ENCODE assay signal across 14 cellular contexts in the genomic region with DNA sequence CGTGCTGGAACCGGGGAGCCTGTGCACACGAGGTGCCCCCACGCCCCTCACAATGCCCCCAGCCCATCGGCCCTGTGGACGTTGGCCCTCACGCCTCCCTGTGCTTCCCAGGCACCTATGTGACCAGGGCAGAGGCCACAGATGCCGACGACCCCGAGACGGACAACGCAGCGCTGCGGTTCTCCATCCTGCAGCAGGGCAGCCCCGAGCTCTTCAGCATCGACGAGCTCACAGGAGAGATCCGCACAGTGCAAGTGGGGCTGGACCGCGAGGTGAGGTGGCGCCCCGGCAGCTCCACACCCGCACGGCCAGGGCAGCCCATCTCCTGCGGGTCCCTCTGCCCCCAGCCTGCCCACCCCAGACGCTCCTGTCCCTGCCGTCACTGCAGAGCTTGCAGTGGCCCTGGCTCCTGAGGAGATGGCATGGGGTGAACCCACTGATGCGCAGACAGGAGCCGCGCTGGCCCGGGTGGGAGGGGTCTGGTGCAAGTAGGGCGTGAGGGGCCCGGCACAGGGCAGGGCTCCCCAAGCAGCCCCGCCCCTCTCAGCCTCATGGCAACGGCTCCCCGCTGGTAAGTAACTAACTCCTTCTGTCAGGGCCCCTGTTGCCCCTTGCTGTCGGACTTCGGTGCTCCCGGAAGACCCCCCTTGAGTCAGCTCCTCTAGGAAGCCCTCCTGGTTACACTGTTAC. TPM values are rescaled to one million over a fixed set of nuclear protein-coding genes. Genes with fewer than 3 reads are reported as not detected.
DNase-seq lines count a peak whose midpoint lies in the region; ATAC-seq and TF ChIP-seq lines count a peak whose summit lies in the region.
"Had no signal": no experiment of that assay in that cellular context is flagged by ENCODE, and none has a peak within 500 bp of the region (broad histone marks: within the 10 kb centered on the region; RNA-seq: fewer than 3 reads in every experiment).

No MANE protein-coding gene starts in this region.

- 66% methylated on average over 29 of the region's 39 CpGs; no CpG with 5 or more reads in 1 of the 2 donors for WGBS in body of pancreas, 2 donors

- H3K4me1 ChIP-seq in body of pancreas: no peaks in the 10 kb centered on the region
- H3K4me1 ChIP-seq: right atrium auricular region had no signal

- H3K9me3 Mint-ChIP-seq in activated naive CD4-positive, alpha-beta T cell treated with anti-CD3 and anti-CD28 coated beads, Interleukin-2, amount 10 ng/mL, durations not matched to agents 7 days and 5 days: no peaks in the 10 kb centered on the region
- H3K9me3 Mint-ChIP-seq in effector memory CD8-positive, alpha-beta T cell: no peaks in the 10 kb centered on the region
- H3K9me3 Mint-ChIP-seq in stimulated activated effector memory CD8-positive, alpha-beta T cell treated with anti-CD3 and anti-CD28 coated beads, Interleukin-12 subunit alpha, Interleukin-12 subunit beta, amount 100 ng/mL, for 72 hours: no peaks in the 10 kb centered on the region
- H3K9me3 Mint-ChIP-seq in activated T-cell treated with anti-CD3 and anti-CD28 coated beads, Interleukin-2, amount 50 U/mL, for 24 hours: no peaks in the 10 kb centered on the region
- H3K9me3 Mint-ChIP-seq: activated naive CD4-positive, alpha-beta T cell treated with anti-CD3 and anti-CD28 coated beads, Interleukin-2, amount 50 U/mL, for 72 hours; type B pancreatic cell had no signal

- H3K36me3 Mint-ChIP-seq in activated naive CD4-positive, alpha-beta T cell treated with anti-CD3 and anti-CD28 coated beads, Interleukin-2, amount 10 ng/mL, durations not matched to agents 7 days and 5 days: no peaks in the 10 kb centered on the region
- H3K36me3 Mint-ChIP-seq in effector memory CD8-positive, alpha-beta T cell (ENCODE audit: insufficient read depth): peaks cover 48% of the 10 kb centered on the region
- H3K36me3 Mint-ChIP-seq in stimulated activated effector memory CD8-positive, alpha-beta T cell treated with anti-CD3 and anti-CD28 coated beads, Interleukin-12 subunit alpha, Interleukin-12 subunit beta, amount 100 ng/mL, for 72 hours: peaks cover 23% of the 10 kb centered on the region
- no peaks in the 10 kb centered on the region for H3K36me3 Mint-ChIP-seq in activated T-cell treated with anti-CD3 and anti-CD28 coated beads, Interleukin-2, amount 50 U/mL, for 24 hours (ENCODE audit: low read depth)
- H3K36me3 Mint-ChIP-seq: activated naive CD4-positive, alpha-beta T cell treated with anti-CD3 and anti-CD28 coated beads, Interleukin-2, amount 50 U/mL, for 72 hours; type B pancreatic cell had no signal

- no peak overlapping the region for H3K4me3 ChIP-seq in body of pancreas
- H3K4me3 ChIP-seq: lung, right atrium auricular region had no signal

- no peak overlapping the region for H3K4me3 Mint-ChIP-seq in activated naive CD4-positive, alpha-beta T cell treated with anti-CD3 and anti-CD28 coated beads, Interleukin-2, amount 10 ng/mL, durations not matched to agents 7 days and 5 days
- no peak overlapping the region for H3K4me3 Mint-ChIP-seq in effector memory CD8-positive, alpha-beta T cell
- H3K4me3 Mint-ChIP-seq in stimulated activated effector memory CD8-positive, alpha-beta T cell treated with anti-CD3 and anti-CD28 coated beads, Interleukin-12 subunit alpha, Interleukin-12 subunit beta, amount 100 ng/mL, for 72 hours: no peak overlapping the region
- no peak overlapping the region for H3K4me3 Mint-ChIP-seq in activated T-cell treated with anti-CD3 and anti-CD28 coated beads, Interleukin-2, amount 50 U/mL, for 24 hours
- H3K4me3 Mint-ChIP-seq: type B pancreatic cell had no signal

- no peak for TF ChIP-seq CTCF in body of pancreas (IDR thresholded peaks at IDR 0.05)

- H3K27me3 ChIP-seq in body of pancreas: no peaks in the 10 kb centered on the region
- H3K27me3 ChIP-seq: right atrium auricular region had no signal

- no peak for TF ChIP-seq POLR2A in body of pancreas (IDR thresholded peaks at IDR 0.05)

- peak; percentile 62 for DNase-seq in activated naive CD4-positive, alpha-beta T cell treated with anti-CD3 and anti-CD28 coated beads, Interleukin-2, amount 10 ng/mL, durations not matched to agents 7 days and 5 days
- DNase-seq in activated naive CD4-positive, alpha-beta T cell (lab: John Stamatoyannopoulos, UW): no peak
- DNase-seq in NCI-H69 (lab: John Stamatoyannopoulos, UW) (peak; percentile 18), body of pancreas (no peak), SKM-1 treated with dmso at 0.1 percent for 144 hours (lab: John Stamatoyannopoulos, UW; ENCODE audit: unreplicated experiment) (no peak)
- peak; percentile 44 to 55 (median 47) for DNase-seq in effector memory CD8-positive, alpha-beta T cell
- DNase-seq in stimulated activated effector memory CD8-positive, alpha-beta T cell treated with anti-CD3 and anti-CD28 coated beads, Interleukin-12 subunit alpha, Interleukin-12 subunit beta, amount 100 ng/mL, for 72 hours (ENCODE audit: low spot score in 2 of 2): no peak
- no peak for DNase-seq in activated T-cell treated with anti-CD3 and anti-CD28 coated beads, Interleukin-2, amount 50 U/mL, for 24 hours
- DNase-seq: SHP77 treated with DMSO at 0.1 percent for 48 hours; stimulated activated CD4-positive, alpha-beta T cell treated with anti-CD3 and anti-CD28 coated beads, Interleukin-2, amount 100 ng/mL, for 48 hours had no signal

- CTCF ChIA-PET in activated naive CD4-positive, alpha-beta T cell treated with anti-CD3 and anti-CD28 coated beads, Interleukin-2, amount 10 ng/mL, durations not matched to agents 7 days and 5 days (lab: Charles Lee): no interaction called here

- H3K27me3 Mint-ChIP-seq in activated naive CD4-positive, alpha-beta T cell treated with anti-CD3 and anti-CD28 coated beads, Interleukin-2, amount 10 ng/mL, durations not matched to agents 7 days and 5 days: peaks cover 28% of the 10 kb centered on the region
- no peaks in the 10 kb centered on the region for H3K27me3 Mint-ChIP-seq in effector memory CD8-positive, alpha-beta T cell
- H3K27me3 Mint-ChIP-seq in activated T-cell treated with anti-CD3 and anti-CD28 coated beads, Interleukin-2, amount 50 U/mL, for 24 hours: no peaks in the 10 kb centered on the region

- H3K27ac ChIP-seq in body of pancreas: no peak overlapping the region
- H3K27ac ChIP-seq: right atrium auricular region had no signal

- peak; percentile 56 for ATAC-seq in effector memory CD8-positive, alpha-beta T cell (replicated peaks)
- ATAC-seq in stimulated activated effector memory CD8-positive, alpha-beta T cell treated with anti-CD3 and anti-CD28 coated beads, Interleukin-12 subunit alpha, Interleukin-12 subunit beta, amount 100 ng/mL, for 72 hours: peak; percentile 26
- ATAC-seq in body of pancreas: no peak

- H3K36me3 ChIP-seq in body of pancreas (replicated peaks in 1 of 2; ENCODE audit: insufficient read depth in 1 of 2, low read depth in 2 of 2): no peaks in the 10 kb centered on the region
- H3K36me3 ChIP-seq: right atrium auricular region had no signal

- no peaks in the 10 kb centered on the region for H3K9me3 ChIP-seq in body of pancreas
- H3K9me3 ChIP-seq: right atrium auricular region had no signal

- H3K4me1 Mint-ChIP-seq in activated naive CD4-positive, alpha-beta T cell treated with anti-CD3 and anti-CD28 coated beads, Interleukin-2, amount 10 ng/mL, durations not matched to agents 7 days and 5 days: peaks cover 12% of the 10 kb centered on the region
- H3K4me1 Mint-ChIP-seq in effector memory CD8-positive, alpha-beta T cell (ENCODE audit: low read depth in 2 of 2): peaks cover 0 to 4% of the 10 kb centered on the region in 2 donors
- peaks cover 7% of the 10 kb centered on the region for H3K4me1 Mint-ChIP-seq in stimulated activated effector memory CD8-positive, alpha-beta T cell treated with anti-CD3 and anti-CD28 coated beads, Interleukin-12 subunit alpha, Interleukin-12 subunit beta, amount 100 ng/mL, for 72 hours
- H3K4me1 Mint-ChIP-seq in activated T-cell treated with anti-CD3 and anti-CD28 coated beads, Interleukin-2, amount 50 U/mL, for 24 hours (ENCODE audit: low read depth): peaks cover 4% of the 10 kb centered on the region

- intact Hi-C loops in body of pancreas (cut with DNase I): no loop called here

- H3K27ac Mint-ChIP-seq in activated naive CD4-positive, alpha-beta T cell treated with anti-CD3 and anti-CD28 coated beads, Interleukin-2, amount 10 ng/mL, durations not matched to agents 7 days and 5 days: no peak overlapping the region
- H3K27ac Mint-ChIP-seq in effector memory CD8-positive, alpha-beta T cell: peak overlapping the region in 1 of 2 donors; percentile 81
- no peak overlapping the region for H3K27ac Mint-ChIP-seq in stimulated activated effector memory CD8-positive, alpha-beta T cell treated with anti-CD3 and anti-CD28 coated beads, Interleukin-12 subunit alpha, Interleukin-12 subunit beta, amount 100 ng/mL, for 72 hours
- no peak overlapping the region for H3K27ac Mint-ChIP-seq in activated T-cell treated with anti-CD3 and anti-CD28 coated beads, Interleukin-2, amount 50 U/mL, for 24 hours
- H3K27ac Mint-ChIP-seq: type B pancreatic cell had no signal

RNA-seq across cellular contexts. Expression of a gene that starts 13.7 kb away (rescaled TPM):
- total RNA-seq in body of pancreas: 1 to 10 TPM in 1 of 2 donors, not detected in 1; 1.0 TPM
- total RNA-seq: right atrium auricular region had no signal

RNA-seq across cellular contexts. Expression of a gene that starts 15.1 kb away (rescaled TPM):
- total RNA-seq in body of pancreas: 10 to 100 TPM in 1 of 2 donors, not detected in 1; 68.2 TPM

RNA-seq across cellular contexts. Expression of a gene that starts 32.3 kb away (rescaled TPM):
- 1 to 10 TPM; 4.9 to 5.6 TPM for total RNA-seq in body of pancreas

Comparison
In these comparisons a context has a peak if more than half of its experiments do, and no peak if none do; other contexts are left out.
1. DNase-seq: peak in activated naive CD4-positive, alpha-beta T cell treated with anti-CD3 and anti-CD28 coated beads, Interleukin-2, amount 10 ng/mL, durations not matched to agents 7 days and 5 days (single experiment), NCI-H69 (single experiment) and effector memory CD8-positive, alpha-beta T cell (3 of 3); none in activated naive CD4-positive, alpha-beta T cell (0 of 4), stimulated activated effector memory CD8-positive, alpha-beta T cell treated with anti-CD3 and anti-CD28 coated beads, Interleukin-12 subunit alpha, Interleukin-12 subunit beta, amount 100 ng/mL, for 72 hours (0 of 2), activated T-cell treated with anti-CD3 and anti-CD28 coated beads, Interleukin-2, amount 50 U/mL, for 24 hours (single experiment), body of pancreas (0 of 4) and SKM-1 treated with dmso at 0.1 percent for 144 hours (single experiment).